ENCODE assay signal across 9 cellular contexts in the genomic region with DNA sequence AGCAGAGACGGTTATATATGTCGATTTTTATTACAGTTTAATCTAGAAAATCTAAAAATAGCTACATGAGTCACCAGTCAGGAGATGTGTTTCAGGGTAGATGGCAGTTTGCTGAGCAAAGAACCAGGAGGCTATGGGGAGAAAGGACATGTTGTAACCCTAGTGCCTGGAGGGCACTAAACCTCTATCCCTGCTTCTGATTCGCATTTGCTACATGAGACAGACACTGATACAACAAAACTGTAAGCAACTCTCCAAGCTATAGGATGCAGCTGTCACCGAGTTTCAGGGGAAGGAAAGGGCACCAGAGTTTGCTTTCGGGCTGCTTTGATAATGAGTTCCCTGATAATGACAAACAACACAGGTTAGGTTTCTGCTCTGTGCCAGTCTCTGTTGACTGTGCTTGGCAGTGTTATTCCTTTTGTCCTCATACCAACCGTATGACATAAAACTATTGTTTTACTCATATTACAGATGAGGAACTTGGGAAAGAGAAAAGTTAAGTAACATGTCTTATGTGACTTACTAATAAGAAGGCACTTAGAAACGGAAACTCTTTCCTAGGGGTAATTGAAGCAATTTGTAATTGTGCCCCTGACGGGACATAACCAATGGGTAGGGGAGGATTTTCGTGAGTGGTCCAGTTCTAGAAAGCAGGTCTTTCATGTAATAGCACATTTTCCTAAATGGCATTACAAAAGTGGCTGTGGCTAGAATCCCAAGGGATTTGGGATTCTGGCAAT. TPM values are rescaled to one million over a fixed set of nuclear protein-coding genes. Genes with fewer than 3 reads are reported as not detected.
DNase-seq lines count a peak whose midpoint lies in the region; ATAC-seq and TF ChIP-seq lines count a peak whose summit lies in the region.
"Had no signal": no experiment of that assay in that cellular context is flagged by ENCODE, and none has a peak within 500 bp of the region (broad histone marks: within the 10 kb centered on the region; RNA-seq: fewer than 3 reads in every experiment).

No MANE protein-coding gene starts in this region.

- peak overlapping the region; percentile 77 for H3K27ac Mint-ChIP-seq in glutamatergic neuron (ENCODE audit: unreplicated experiment)
- no peak overlapping the region for H3K27ac Mint-ChIP-seq in nephron progenitor cell

- no peak for TF ChIP-seq RAD21 in SK-N-SH (IDR thresholded peaks at IDR 0.05; ENCODE audit: low read length)

- 22% methylated on average over 9 of the region's 9 CpGs for WGBS in SK-N-SH (ENCODE audit: low lambda C conversion rate)

- no peaks in the 10 kb centered on the region for H3K27me3 ChIP-seq in SK-N-SH (ENCODE audit: insufficient read depth)
- H3K27me3 ChIP-seq: neutrophil had no signal

- no peak overlapping the region; the same call in 1 of the 2 replicates for H2AFZ ChIP-seq in SK-N-SH (ENCODE audit: low read depth)

- H3K27me3 Mint-ChIP-seq in glutamatergic neuron (ENCODE audit: unreplicated experiment), result peaks cover 9% of the 10 kb centered on the region
- peaks cover 5% of the 10 kb centered on the region for H3K27me3 Mint-ChIP-seq in activated T-cell treated with anti-CD3 and anti-CD28 coated beads, Interleukin-2, amount 50 U/mL, for 4 hours (ENCODE audit: low read depth)
- peaks cover 10% of the 10 kb centered on the region for H3K27me3 Mint-ChIP-seq in nephron progenitor cell (ENCODE audit: low read depth, poor library complexity)

- TF ChIP-seq EP300 in SK-N-SH (IDR thresholded peaks at IDR 0.05; ENCODE audit: borderline replicate concordance in 1 of 2, low read depth in 1 of 2, low read length in 1 of 2), result peak in 1 of 2 experiments; percentile 45; a peak in 1 of 4 replicates

- no peak for TF ChIP-seq CTCF in SK-N-SH (IDR thresholded peaks at IDR 0.05)
- no peak for TF ChIP-seq CTCF in glutamatergic neuron (IDR thresholded peaks at IDR 0.05; ENCODE audit: partially characterized antibody, unreplicated experiment)
- no peak for TF ChIP-seq CTCF in nephron progenitor cell (IDR thresholded peaks at IDR 0.05)

- H3K27ac ChIP-seq in SK-N-SH (ENCODE audit: low read depth in 2 of 2, low read length in 1 of 2), result peak overlapping the region; percentile 64 to 80
- H3K27ac ChIP-seq: neutrophil had no signal

- DNase-seq in HS-5 (ENCODE audit: low read depth), result peak; percentile 47
- peak; percentile 43 for DNase-seq in SK-N-SH
- no peak for DNase-seq in glutamatergic neuron
- DNase-seq in stromal cell of bone marrow (ENCODE audit: low read depth), result peak; percentile 72
- no peak for DNase-seq in activated T-cell treated with anti-CD3 and anti-CD28 coated beads, Interleukin-2, amount 50 U/mL, for 4 hours
- DNase-seq in nephron progenitor cell, result no peak
- no peak for DNase-seq in NCI-H526 treated with DMSO at 0.1 percent for 48 hours (lab: John Stamatoyannopoulos, UW)

- H3K9me3 ChIP-seq in SK-N-SH, result no peaks in the 10 kb centered on the region
- H3K9me3 ChIP-seq: neutrophil had no signal

- no peaks in the 10 kb centered on the region for H3K79me2 ChIP-seq in SK-N-SH (ENCODE audit: insufficient read depth)

- no peaks in the 10 kb centered on the region for H3K36me3 ChIP-seq in SK-N-SH (replicated peaks in 1 of 2; ENCODE audit: control insufficient read depth in 1 of 2, insufficient read depth in 2 of 2, low read length in 1 of 2)
- H3K36me3 ChIP-seq: neutrophil had no signal

- CTCF ChIA-PET in SK-N-SH (lab: Yijun Ruan, JAX), result interaction anchor here (1.0 to 1.5 kb wide), 2 partner anchors 9 to 29 kb away, joined by 3 read pairs; no protein-coding TSS in a partner anchor

- peaks cover 12% of the 10 kb centered on the region for H3K9me3 Mint-ChIP-seq in glutamatergic neuron (ENCODE audit: unreplicated experiment)
- H3K9me3 Mint-ChIP-seq in activated T-cell treated with anti-CD3 and anti-CD28 coated beads, Interleukin-2, amount 50 U/mL, for 4 hours, result no peaks in the 10 kb centered on the region
- peaks cover under 1% of the 10 kb centered on the region for H3K9me3 Mint-ChIP-seq in nephron progenitor cell

- H3K9me2 ChIP-seq in SK-N-SH, result no peaks in the 10 kb centered on the region

- H4K20me1 ChIP-seq in SK-N-SH (ENCODE audit: insufficient read depth), result no peaks in the 10 kb centered on the region

- POLR2A ChIA-PET in SK-N-SH (lab: Yijun Ruan, JAX), result interaction anchor here (0.7 kb wide), 1 partner anchor 12 kb away, joined by 3 read pairs; no protein-coding TSS in a partner anchor

- ATAC-seq in GM21786 (IDR thresholded peaks at IDR 0.05; ENCODE audit: unreplicated experiment), result no peak
- ATAC-seq in activated T-cell treated with anti-CD3 and anti-CD28 coated beads, Interleukin-2, amount 50 U/mL, for 4 hours, result no peak

- H3K4me3 ChIP-seq in SK-N-SH (ENCODE audit: low read depth in 2 of 2, low read length in 1 of 2), result 0 out of 4 replicates have a peak overlapping the region, but pooled peaks of 1 of the 2 experiments have one; percentile 1

- H3F3A ChIP-seq in SK-N-SH (replicated peaks; ENCODE audit: insufficient read depth), result peaks cover 15% of the 10 kb centered on the region

- H3K36me3 Mint-ChIP-seq in glutamatergic neuron (ENCODE audit: unreplicated experiment) (peaks cover 4% of the 10 kb centered on the region), nephron progenitor cell (ENCODE audit: low read depth) (no peaks in the 10 kb centered on the region)
- no peaks in the 10 kb centered on the region for H3K36me3 Mint-ChIP-seq in activated T-cell treated with anti-CD3 and anti-CD28 coated beads, Interleukin-2, amount 50 U/mL, for 4 hours (ENCODE audit: insufficient read depth)

- peaks cover 11 to 42% of the 10 kb centered on the region in 2 experiments; a peak in 3 of 4 replicates for H3K4me1 ChIP-seq in SK-N-SH (ENCODE audit: control insufficient read depth in 1 of 2, insufficient read depth in 2 of 2, low read depth in 1 of 2, low read length in 1 of 2)

- peak overlapping the region; percentile 51 for H3K4me3 Mint-ChIP-seq in glutamatergic neuron (ENCODE audit: unreplicated experiment)
- no peak overlapping the region for H3K4me3 Mint-ChIP-seq in activated T-cell treated with anti-CD3 and anti-CD28 coated beads, Interleukin-2, amount 50 U/mL, for 4 hours
- H3K4me3 Mint-ChIP-seq in nephron progenitor cell, result no peak overlapping the region

- peak overlapping the region; percentile 68; the same call in 1 of the 2 replicates for H3K4me2 ChIP-seq in SK-N-SH

- H3K9ac ChIP-seq in SK-N-SH, result peak overlapping the region; percentile 4; the same call in 1 of the 2 replicates

- H3K4me1 Mint-ChIP-seq in glutamatergic neuron (ENCODE audit: low read depth, unreplicated experiment) (peaks cover 45% of the 10 kb centered on the region), nephron progenitor cell (peaks cover 37% of the 10 kb centered on the region)
- no peaks in the 10 kb centered on the region for H3K4me1 Mint-ChIP-seq in activated T-cell treated with anti-CD3 and anti-CD28 coated beads, Interleukin-2, amount 50 U/mL, for 4 hours (ENCODE audit: low read depth)

TF ChIP-seq in SK-N-SH, 30 proteins besides CTCF, POLR2A, EP300 and RAD21:
- TF ChIP-seq FOSL2 (IDR thresholded peaks at IDR 0.05; ENCODE audit: borderline replicate concordance, low read depth) (peak; percentile 56; the same call in 1 of the 2 replicates), MEF2A (IDR thresholded peaks at IDR 0.05; ENCODE audit: borderline replicate concordance, low read depth) (peak; percentile 95), JUND (IDR thresholded peaks at IDR 0.05) (peak; percentile 72), NFIC (IDR thresholded peaks at IDR 0.05; ENCODE audit: borderline replicate concordance) (0 out of 2 replicates have a peak, but pooled peaks have one; percentile 2), YY1 (IDR thresholded peaks at IDR 0.05; ENCODE audit: low read depth) (no peak)
TF ChIP-seq in SK-N-SH: peak in this region for 4.

RNA-seq across cellular contexts. Expression of a gene that starts 43.1 kb away (rescaled TPM):
- 12.3 and 19.4 TPM in 2 replicates for polyA plus RNA-seq in SK-N-SH (2012; rRNA removed)
- 12.2 and 15.5 TPM in 2 replicates for polyA plus RNA-seq in SK-N-SH (2012; cell fraction: cytosol; rRNA removed)
- 52.5 and 59.9 TPM in 2 replicates for polyA plus RNA-seq in SK-N-SH (2012; cell fraction: nucleus; rRNA removed)
- 27.3 TPM for total RNA-seq in glutamatergic neuron (ENCODE audit: unreplicated experiment)
- 1 to 10 TPM; 4.7 to 5.2 (median 4.9) TPM for total RNA-seq in activated T-cell treated with anti-CD3 and anti-CD28 coated beads, Interleukin-2, amount 50 U/mL, for 4 hours

Comparison
In these comparisons a context has a peak if more than half of its experiments do, and no peak if none do; other contexts are left out.
1. DNase-seq: peak in HS-5 (single experiment), SK-N-SH (single experiment) and stromal cell of bone marrow (single experiment); none in glutamatergic neuron (single experiment), activated T-cell treated with anti-CD3 and anti-CD28 coated beads, Interleukin-2, amount 50 U/mL, for 4 hours (single experiment), nephron progenitor cell (single experiment) and NCI-H526 treated with DMSO at 0.1 percent for 48 hours (single experiment).